ENCODE assay signal across 27 cellular contexts in the genomic region with DNA sequence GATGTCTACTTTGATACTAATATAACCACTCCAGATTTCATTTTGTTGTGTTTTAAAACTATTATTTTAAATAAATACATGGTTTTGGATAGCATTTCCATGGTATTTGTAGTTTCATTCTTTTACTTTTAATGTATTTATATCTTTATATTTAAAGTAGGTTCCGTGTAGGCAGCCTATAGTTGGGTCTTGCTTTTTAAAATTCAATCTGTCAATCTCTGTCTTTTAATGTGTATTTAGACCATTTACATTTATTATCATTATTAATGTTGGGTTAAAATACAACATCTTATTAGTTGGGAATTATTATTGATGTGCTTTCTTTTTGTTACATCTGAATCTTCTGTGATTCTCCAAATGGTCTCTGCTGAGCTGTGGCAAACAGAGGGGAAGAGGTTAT.
"Had no signal": no experiment of that assay in that cellular context is flagged by ENCODE, and none has a peak within 500 bp of the region (broad histone marks: within the 10 kb centered on the region; RNA-seq: fewer than 3 reads in every experiment).

No MANE protein-coding gene starts in this region.

- H3K9me3 ChIP-seq: colonic mucosa had no signal

- H3K4me1 ChIP-seq: colonic mucosa, esophagus muscularis mucosa, esophagus squamous epithelium, foreskin keratinocyte, gastrocnemius medialis, gastroesophageal sphincter, heart left ventricle, heart right ventricle had no signal

- ATAC-seq: effector memory CD8-positive, alpha-beta T cell; esophagus mucosa; foreskin keratinocyte; gastrocnemius medialis; gastroesophageal sphincter; heart left ventricle; heart right ventricle had no signal

- FAIRE-seq: colon, endometrium, endothelial cell of umbilical vein had no signal

- H3K27ac ChIP-seq: colonic mucosa, coronary artery, dorsolateral prefrontal cortex, epithelial cell of prostate, esophagus muscularis mucosa, esophagus squamous epithelium, foreskin keratinocyte, gastrocnemius medialis, gastroesophageal sphincter, heart left ventricle, heart right ventricle had no signal

- H3K27me3 ChIP-seq: colonic mucosa, esophagus muscularis mucosa, esophagus squamous epithelium, foreskin keratinocyte, gastrocnemius medialis, gastroesophageal sphincter, heart left ventricle, heart right ventricle had no signal

- H3K4me3 ChIP-seq: colonic mucosa, coronary artery, dorsolateral prefrontal cortex, esophagus muscularis mucosa, esophagus squamous epithelium, gastrocnemius medialis, gastroesophageal sphincter, heart left ventricle, heart right ventricle had no signal

- H3K36me3 ChIP-seq: colonic mucosa, esophagus muscularis mucosa, esophagus squamous epithelium, gastrocnemius medialis, gastroesophageal sphincter, heart left ventricle, heart right ventricle had no signal

- DNase-seq: colonic mucosa; cortex of kidney; dermis blood vessel endothelial cell; dorsolateral prefrontal cortex; effector CD4-positive, alpha-beta T cell; effector CD8-positive, alpha-beta T cell; effector memory CD4-positive, alpha-beta T cell; effector memory CD8-positive, alpha-beta T cell; endodermal cell; erythroblast; esophagus squamous epithelium; foreskin fibroblast; foreskin keratinocyte; foreskin melanocyte; gastrocnemius medialis; glutamatergic neuron; head of caudate nucleus; heart left ventricle; heart right ventricle had no signal
